ENCODE assay signal across 9 cellular contexts in the genomic region with DNA sequence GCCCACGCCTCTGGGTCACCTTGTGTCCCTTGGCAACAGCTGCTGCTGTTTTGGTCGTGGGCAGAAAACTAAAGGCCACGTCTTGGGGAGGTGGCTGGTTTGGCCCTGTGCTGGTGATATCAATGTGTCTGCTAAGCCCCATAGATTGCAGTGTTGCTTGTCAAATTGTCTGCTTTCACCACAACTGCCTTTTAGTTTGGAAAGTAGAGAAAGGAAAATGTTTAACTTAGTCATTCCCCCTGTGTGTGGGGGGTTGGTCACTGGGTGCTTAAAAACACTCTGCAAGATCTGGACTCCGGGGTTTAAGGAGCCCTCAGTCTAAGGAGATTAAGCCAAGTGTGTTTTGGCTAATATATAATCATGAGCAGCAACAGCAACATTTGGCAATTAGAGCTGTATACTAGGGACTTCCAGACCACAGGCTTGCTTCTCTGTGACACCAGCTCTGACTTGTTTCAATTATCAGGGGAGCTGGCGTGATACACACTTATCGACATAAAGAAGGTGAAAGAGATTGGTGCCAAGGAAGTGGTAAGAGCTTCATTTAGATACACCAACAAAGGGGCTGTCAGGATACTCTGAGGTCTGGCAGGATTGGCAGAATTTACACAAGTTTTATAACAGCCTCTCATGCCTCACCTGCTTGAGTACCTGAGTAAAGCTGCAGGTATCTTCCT. TPM values are rescaled to one million over a fixed set of nuclear protein-coding genes. Genes with fewer than 3 reads are reported as not detected.
A peak's percentile ranks its signal among the peaks of the same experiment; 100 is the strongest.
DNase-seq lines count a peak whose midpoint lies in the region; ATAC-seq and TF ChIP-seq lines count a peak whose summit lies in the region.
"Had no signal": no experiment of that assay in that cellular context is flagged by ENCODE, and none has a peak within 500 bp of the region (broad histone marks: within the 10 kb centered on the region; RNA-seq: fewer than 3 reads in every experiment).

No MANE protein-coding gene starts in this region.

- peak overlapping the region; percentile 97 for H3K9ac ChIP-seq in PC-3 (ENCODE audit: low read length)

- peaks cover 33% of the 10 kb centered on the region for H3K36me3 ChIP-seq in PC-3 (ENCODE audit: low read depth, low read length)
- peaks cover 5% of the 10 kb centered on the region for H3K36me3 ChIP-seq in effector memory CD4-positive, alpha-beta T cell (ENCODE audit: control insufficient read depth, insufficient read depth, low read length)

- no peaks in the 10 kb centered on the region for H3F3A ChIP-seq in PC-3 (ENCODE audit: low read length, unreplicated experiment)

- intact Hi-C loops in PC-3 (cut with micrococcal nuclease), result loop anchor here (2.0 to 10.0 kb wide), 4 partner anchors 38 to 176 kb away; no protein-coding TSS in a partner anchor
- intact Hi-C loops in posterior vena cava (cut with DNase I), result loop anchor here (5.0 to 10.0 kb wide), 2 partner anchors 106 to 118 kb away; no protein-coding TSS in a partner anchor

- H3K4me2 ChIP-seq in PC-3 (ENCODE audit: low read length), result peak overlapping the region; percentile 95

- H3K27ac ChIP-seq in PC-3 (ENCODE audit: low read length), result peak overlapping the region; percentile 73
- peak overlapping the region; percentile 81 for H3K27ac ChIP-seq in effector memory CD4-positive, alpha-beta T cell (ENCODE audit: insufficient read depth, low read length, poor library complexity, severe bottlenecking)

- peaks cover 60% of the 10 kb centered on the region for H4K20me1 ChIP-seq in PC-3 (ENCODE audit: low read length)

- CTCF ChIA-PET in PC-3 (lab: Charles Lee), result no interaction called here

- H3K9me3 ChIP-seq in PC-3 (ENCODE audit: low read length), result no peaks in the 10 kb centered on the region
- no peaks in the 10 kb centered on the region for H3K9me3 ChIP-seq in effector memory CD4-positive, alpha-beta T cell (ENCODE audit: control insufficient read depth, low read length)

- peak overlapping the region; percentile 100 for H3K4me3 ChIP-seq in PC-3 (ENCODE audit: low read length)
- H3K4me3 ChIP-seq in effector memory CD4-positive, alpha-beta T cell (ENCODE audit: insufficient read depth, low read depth, low read length, poor library complexity, severe bottlenecking), result peak overlapping the region; percentile 95

- in situ Hi-C loops in GM13977 (cut with MboI; ENCODE audit: low pct_unique_long_range_greater_than_20kb, low sequenced_read_pairs, unreplicated experiment), result no loop called here

- H3K9me2 ChIP-seq in PC-3 (replicated peaks; ENCODE audit: low read length), result no peaks in the 10 kb centered on the region

- peaks cover 89% of the 10 kb centered on the region for H3K79me2 ChIP-seq in PC-3 (ENCODE audit: low read length)

- no peak overlapping the region for H2AFZ ChIP-seq in PC-3 (ENCODE audit: low read length)

- no peaks in the 10 kb centered on the region for H3K27me3 ChIP-seq in PC-3 (ENCODE audit: low read length)
- H3K27me3 ChIP-seq in effector memory CD4-positive, alpha-beta T cell (replicated peaks; ENCODE audit: control insufficient read depth, insufficient read depth, low read length, poor library complexity, severe bottlenecking), result no peaks in the 10 kb centered on the region

- TF ChIP-seq CTCF in PC-3 (conservative IDR thresholded peaks at IDR 0.05; ENCODE audit: low read depth, low read length), result no peak
- TF ChIP-seq CTCF in GM13977 (IDR thresholded peaks at IDR 0.05; ENCODE audit: extremely low read depth, insufficient read depth, missing control alignments), result no peak

- BruUV-seq in PC-3 (replicated peaks; lab: Mats Ljungman, UMichigan), result no TSS peak

- POLR2A ChIA-PET in PC-3 (lab: Charles Lee; ENCODE audit: unreplicated experiment), result no interaction called here

- no peak for ATAC-seq in PC-3
- no peak for ATAC-seq in HG03342 (IDR thresholded peaks at IDR 0.05; ENCODE audit: unreplicated experiment)

- H3K4me1 ChIP-seq in PC-3 (ENCODE audit: insufficient read depth, low read length), result peaks cover 57% of the 10 kb centered on the region
- peaks cover 54% of the 10 kb centered on the region for H3K4me1 ChIP-seq in effector memory CD4-positive, alpha-beta T cell (ENCODE audit: control insufficient read depth, insufficient read depth, low read length, poor library complexity, severe bottlenecking)

- DNase-seq in EH (ENCODE audit: low read depth) (peak; percentile 60), PC-3 (no peak), posterior vena cava (ENCODE audit: low spot score) (peak; percentile 59), GM13977 (ENCODE audit: low spot score) (no peak), NCI-H345 treated with DMSO at 0.1 percent for 48 hours (lab: John Stamatoyannopoulos, UW; ENCODE audit: unreplicated experiment) (no peak), NCI-H748 treated with DMSO at 0.1 percent for 48 hours (lab: John Stamatoyannopoulos, UW) (no peak)
- DNase-seq in effector memory CD4-positive, alpha-beta T cell, result no peak
- DNase-seq: T1000 had no signal

RNA-seq across cellular contexts. Expression of a gene that starts 3.5 kb away (rescaled TPM):
- total RNA-seq in PC-3 (2014; rRNA removed), result 75.6 and 86.4 TPM in 2 replicates
- 10 to 100 TPM; 56.3 to 62.7 TPM for total RNA-seq in posterior vena cava

Comparison
In these comparisons a context has a peak if more than half of its experiments do, and no peak if none do; other contexts are left out.
1. DNase-seq: peak in EH (single experiment) and posterior vena cava (single experiment); none in PC-3 (single experiment), effector memory CD4-positive, alpha-beta T cell (0 of 3), GM13977 (single experiment), NCI-H345 treated with DMSO at 0.1 percent for 48 hours (single experiment) and NCI-H748 treated with DMSO at 0.1 percent for 48 hours (single experiment).